ENCODE assay signal across 23 cellular contexts in the genomic region with DNA sequence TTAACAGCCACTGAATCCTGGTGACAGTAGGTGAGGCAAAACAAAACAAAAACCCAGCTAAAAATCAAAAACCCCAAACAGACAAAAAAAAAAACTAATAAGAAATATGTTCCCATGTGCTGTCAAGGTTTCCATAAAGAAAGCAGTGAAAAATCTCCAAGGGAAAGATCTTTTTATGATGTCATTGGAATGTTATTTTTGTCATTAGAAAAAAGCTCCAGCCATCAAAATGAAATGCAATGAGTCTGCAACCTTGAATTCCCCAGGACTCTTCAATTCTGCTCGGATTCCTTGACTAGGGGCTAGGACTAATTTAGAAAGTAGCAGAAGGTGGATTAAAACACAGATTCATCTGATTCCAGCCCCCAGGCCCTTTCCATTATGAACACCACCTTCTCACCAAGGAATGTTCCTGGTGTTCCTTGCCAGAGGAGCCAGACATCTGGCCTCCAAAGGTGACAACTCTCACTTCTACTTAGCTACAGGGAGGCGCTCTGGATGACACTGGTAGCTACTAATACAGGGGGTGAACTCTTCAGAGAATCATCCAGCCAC. TPM values are rescaled to one million over a fixed set of nuclear protein-coding genes. Genes with fewer than 3 reads are reported as not detected.
DNase-seq lines count a peak whose midpoint lies in the region; ATAC-seq and TF ChIP-seq lines count a peak whose summit lies in the region.
"Had no signal": no experiment of that assay in that cellular context is flagged by ENCODE, and none has a peak within 500 bp of the region (broad histone marks: within the 10 kb centered on the region; RNA-seq: fewer than 3 reads in every experiment).

No MANE protein-coding gene starts in this region.

- no peak for TF ChIP-seq CTCF in tibial artery (IDR thresholded peaks at IDR 0.05)

- no peak overlapping the region for H3K4me3 ChIP-seq in tibial artery
- H3K4me3 ChIP-seq: adrenal gland, esophagus squamous epithelium, left lung had no signal

- peaks cover 0 to 3% of the 10 kb centered on the region in 2 donors for H3K9me3 Mint-ChIP-seq in activated T-cell treated with anti-CD3 and anti-CD28 coated beads, Interleukin-2, amount 50 U/mL, for 72 hours
- H3K9me3 Mint-ChIP-seq in activated T-cell treated with anti-CD3 and anti-CD28 coated beads, Interleukin-2, amount 50 U/mL, for 4 hours = no peaks in the 10 kb centered on the region
- peaks cover 2% of the 10 kb centered on the region for H3K9me3 Mint-ChIP-seq in activated T-helper 17 cell treated with anti-CD3 and anti-CD28 coated beads, Interleukin-2, amount 50 U/mL, for 72 hours
- H3K9me3 Mint-ChIP-seq: nephron progenitor cell had no signal

- peaks cover 0 to 2% of the 10 kb centered on the region in 2 donors for H3K36me3 Mint-ChIP-seq in activated T-cell treated with anti-CD3 and anti-CD28 coated beads, Interleukin-2, amount 50 U/mL, for 72 hours (ENCODE audit: insufficient read depth in 2 of 2)
- H3K36me3 Mint-ChIP-seq in activated T-cell treated with anti-CD3 and anti-CD28 coated beads, Interleukin-2, amount 50 U/mL, for 4 hours (ENCODE audit: insufficient read depth) = no peaks in the 10 kb centered on the region
- H3K36me3 Mint-ChIP-seq in activated T-helper 17 cell treated with anti-CD3 and anti-CD28 coated beads, Interleukin-2, amount 50 U/mL, for 72 hours (ENCODE audit: low read depth) = no peaks in the 10 kb centered on the region
- H3K36me3 Mint-ChIP-seq: stimulated activated effector memory CD8-positive, alpha-beta T cell treated with anti-CD3 and anti-CD28 coated beads, Interleukin-12 subunit alpha, Interleukin-12 subunit beta, amount 100 ng/mL, for 72 hours had no signal

- H3K27ac ChIP-seq in tibial artery = peak overlapping the region; percentile 11 to 42
- H3K27ac ChIP-seq: esophagus squamous epithelium, KMS-11, left lung, WERI-Rb-1 had no signal

- peaks cover 0 to 49% (median 28%) of the 10 kb centered on the region in 4 donors for H3K4me1 ChIP-seq in tibial artery

- intact Hi-C loops in tibial artery (cut with DNase I; ENCODE audit: low total_unique reads) = no loop called here

- H3K9me3 ChIP-seq in tibial artery = no peaks in the 10 kb centered on the region
- H3K9me3 ChIP-seq: adrenal gland, esophagus squamous epithelium, left lung had no signal

- peaks cover 14% of the 10 kb centered on the region for H3K27me3 Mint-ChIP-seq in activated T-cell treated with anti-CD3 and anti-CD28 coated beads, Interleukin-2, amount 50 U/mL, for 72 hours (ENCODE audit: low read depth)
- H3K27me3 Mint-ChIP-seq in activated T-cell treated with anti-CD3 and anti-CD28 coated beads, Interleukin-2, amount 50 U/mL, for 4 hours (ENCODE audit: low read depth) = no peaks in the 10 kb centered on the region
- H3K27me3 Mint-ChIP-seq in activated T-helper 17 cell treated with anti-CD3 and anti-CD28 coated beads, Interleukin-2, amount 50 U/mL, for 72 hours = no peaks in the 10 kb centered on the region

- DNase-seq in activated T-cell treated with anti-CD3 and anti-CD28 coated beads, Interleukin-2, amount 50 U/mL, for 72 hours = no peak
- no peak for DNase-seq in activated T-cell treated with anti-CD3 and anti-CD28 coated beads, Interleukin-2, amount 50 U/mL, for 4 hours
- DNase-seq in hepatic stellate cell (ENCODE audit: low spot score) (peak; percentile 60), tibial artery (no peak), NCI-H2196 (lab: John Stamatoyannopoulos, UW; ENCODE audit: unreplicated experiment) (no peak), epidermal melanocyte (ENCODE audit: insufficient read length, low spot score) (no peak)
- DNase-seq: activated CD8-positive, alpha-beta memory T cell treated with anti-CD3 and anti-CD28 coated beads, Interleukin-2, amount 50 U/mL, for 4 hours; adrenal gland; Calu3; dermis blood vessel endothelial cell; esophagus squamous epithelium; left lung; NCI-H1436; NCI-H524; nephron progenitor cell; OCI-M1; retina; SW 1271; WERI-Rb-1 had no signal

- peak overlapping the region; percentile 64 for H3K27ac Mint-ChIP-seq in activated T-cell treated with anti-CD3 and anti-CD28 coated beads, Interleukin-2, amount 50 U/mL, for 72 hours
- no peak overlapping the region for H3K27ac Mint-ChIP-seq in activated T-helper 17 cell treated with anti-CD3 and anti-CD28 coated beads, Interleukin-2, amount 50 U/mL, for 72 hours
- H3K27ac Mint-ChIP-seq: nephron progenitor cell; stimulated activated effector memory CD8-positive, alpha-beta T cell treated with anti-CD3 and anti-CD28 coated beads, Interleukin-12 subunit alpha, Interleukin-12 subunit beta, amount 100 ng/mL, for 72 hours had no signal

- ATAC-seq in activated T-cell treated with anti-CD3 and anti-CD28 coated beads, Interleukin-2, amount 50 U/mL, for 72 hours (replicated peaks in 1 of 2) = peak; percentile 22 to 23
- no peak for ATAC-seq in activated T-cell treated with anti-CD3 and anti-CD28 coated beads, Interleukin-2, amount 50 U/mL, for 4 hours
- ATAC-seq in activated T-helper 17 cell treated with anti-CD3 and anti-CD28 coated beads, Interleukin-2, amount 50 U/mL, for 72 hours (replicated peaks) = peak; percentile 3
- no peak for ATAC-seq in GM21423 (IDR thresholded peaks at IDR 0.05; ENCODE audit: unreplicated experiment)
- ATAC-seq: left lung had no signal

- peaks cover 80% of the 10 kb centered on the region for H3K4me1 Mint-ChIP-seq in activated T-cell treated with anti-CD3 and anti-CD28 coated beads, Interleukin-2, amount 50 U/mL, for 72 hours (ENCODE audit: low read depth)
- peaks cover 48% of the 10 kb centered on the region for H3K4me1 Mint-ChIP-seq in activated T-cell treated with anti-CD3 and anti-CD28 coated beads, Interleukin-2, amount 50 U/mL, for 4 hours (ENCODE audit: low read depth)
- peaks cover 29% of the 10 kb centered on the region for H3K4me1 Mint-ChIP-seq in activated T-helper 17 cell treated with anti-CD3 and anti-CD28 coated beads, Interleukin-2, amount 50 U/mL, for 72 hours

- H3K4me3 Mint-ChIP-seq in activated T-cell treated with anti-CD3 and anti-CD28 coated beads, Interleukin-2, amount 50 U/mL, for 72 hours = peak overlapping the region; percentile 58 to 59
- H3K4me3 Mint-ChIP-seq in activated T-cell treated with anti-CD3 and anti-CD28 coated beads, Interleukin-2, amount 50 U/mL, for 4 hours = no peak overlapping the region
- peak overlapping the region; percentile 40 for H3K4me3 Mint-ChIP-seq in activated T-helper 17 cell treated with anti-CD3 and anti-CD28 coated beads, Interleukin-2, amount 50 U/mL, for 72 hours
- H3K4me3 Mint-ChIP-seq: nephron progenitor cell had no signal

- H3K36me3 ChIP-seq in tibial artery = no peaks in the 10 kb centered on the region
- H3K36me3 ChIP-seq: adrenal gland, esophagus squamous epithelium, left lung, WERI-Rb-1 had no signal

- no peaks in the 10 kb centered on the region for H3K27me3 ChIP-seq in tibial artery
- H3K27me3 ChIP-seq: adrenal gland, esophagus squamous epithelium, left lung had no signal

RNA-seq across cellular contexts. Expression of gene PCNX1, which starts 6.0 kb away (rescaled TPM):
- 10 to 100 TPM; 83.3 to 85.8 TPM for total RNA-seq in activated T-cell treated with anti-CD3 and anti-CD28 coated beads, Interleukin-2, amount 50 U/mL, for 72 hours
- 10 to 100 TPM; 26.4 to 30.8 (median 28.3) TPM for total RNA-seq in activated T-cell treated with anti-CD3 and anti-CD28 coated beads, Interleukin-2, amount 50 U/mL, for 4 hours
- total RNA-seq in activated T-helper 17 cell treated with anti-CD3 and anti-CD28 coated beads, Interleukin-2, amount 50 U/mL, for 72 hours = 10 to 100 TPM; 52.1 to 82.0 TPM

Comparison
In these comparisons a context has a peak if more than half of its experiments do, and no peak if none do; other contexts are left out.
1. ATAC-seq: peak in activated T-cell treated with anti-CD3 and anti-CD28 coated beads, Interleukin-2, amount 50 U/mL, for 72 hours (2 of 2) and activated T-helper 17 cell treated with anti-CD3 and anti-CD28 coated beads, Interleukin-2, amount 50 U/mL, for 72 hours (single experiment); none in activated T-cell treated with anti-CD3 and anti-CD28 coated beads, Interleukin-2, amount 50 U/mL, for 4 hours (0 of 2) and GM21423 (single experiment).